In genomic region chr22:36846271-36846670, GRCh38 we compare ENCODE assay signal across 25 cellular contexts. TPM values are rescaled to one million over a fixed set of nuclear protein-coding genes. Genes with fewer than 3 reads are reported as not detected.
DNase-seq lines count a peak whose midpoint lies in the region; ATAC-seq, FAIRE-seq and TF ChIP-seq lines count a peak whose summit lies in the region.
"Had no signal": no experiment of that assay in that cellular context is flagged by ENCODE, and none has a peak within 500 bp of the region (broad histone marks: within the 10 kb centered on the region; RNA-seq: fewer than 3 reads in every experiment).

No MANE protein-coding gene starts in this region.

- TF ChIP-seq EP300 in K562 (IDR thresholded peaks at IDR 0.05; ENCODE audit: low read length): no peak

- no peaks in the 10 kb centered on the region for H3K79me1 ChIP-seq in neuronal stem cell (ENCODE audit: low read depth, low read length)

- no peak overlapping the region for H2AK5ac ChIP-seq in neuronal stem cell (ENCODE audit: low read depth, low read length)

- H3K9ac ChIP-seq in BLaER1 (no peak overlapping the region), K562 (ENCODE audit: insufficient read depth in 1 of 2, low read depth in 2 of 2, low read length in 2 of 2) (no peak overlapping the region), neuronal stem cell (ENCODE audit: low read depth, low read length, poor library complexity) (peak overlapping the region; percentile 9)

- H3K4me2 ChIP-seq in BLaER1 (peak overlapping the region; percentile 56), K562 (ENCODE audit: insufficient read depth, low read length) (no peak overlapping the region), neuronal stem cell (ENCODE audit: insufficient read depth, low read length, poor library complexity, severe bottlenecking) (no peak overlapping the region)
- H3K4me2 ChIP-seq: A549 had no signal

- no peak overlapping the region for H3K18ac ChIP-seq in neuronal stem cell (ENCODE audit: low read length)

- no peak for TF ChIP-seq CTCF in K562 (IDR thresholded peaks at IDR 0.05 in 2 of 3, conservative IDR thresholded peaks at IDR 0.05 in 1 of 3; ENCODE audit: insufficient read depth in 2 of 3, low read depth in 1 of 3, low read length in 3 of 3)

- H3K9me1 ChIP-seq in K562 (ENCODE audit: control insufficient read depth, insufficient read depth, low read length): no peaks in the 10 kb centered on the region

- TF ChIP-seq POLR2A in K562 (conservative IDR thresholded peaks at IDR 0.05): no peak

- no peak overlapping the region for H2BK120ac ChIP-seq in neuronal stem cell (ENCODE audit: low read depth, low read length)

- H3K4me1 ChIP-seq in BLaER1 (peaks cover 67% of the 10 kb centered on the region), K562 (replicated peaks in 1 of 2; ENCODE audit: control insufficient read depth in 2 of 2, insufficient read depth in 2 of 2, low read length in 2 of 2) (no peaks in the 10 kb centered on the region), neuronal stem cell (ENCODE audit: control insufficient read depth in 2 of 2, insufficient read depth in 1 of 2, low read depth in 1 of 2, low read length in 2 of 2) (peaks cover 0 to 1% of the 10 kb centered on the region in 2 donors)
- H3K4me1 ChIP-seq: A549, BE2C, Caco-2, HAP-1 had no signal

- BruUV-seq in K562 (replicated peaks; lab: Mats Ljungman, UMichigan): no TSS peak

- H3K9me3 ChIP-seq in BLaER1: no peaks in the 10 kb centered on the region
- no peaks in the 10 kb centered on the region for H3K9me3 ChIP-seq in K562 (replicated peaks; ENCODE audit: control insufficient read depth, insufficient read depth, low read depth, low read length)
- no peaks in the 10 kb centered on the region for H3K9me3 ChIP-seq in neuronal stem cell (replicated peaks in 1 of 2; ENCODE audit: control insufficient read depth in 2 of 2, insufficient read depth in 1 of 2, low read depth in 1 of 2, low read length in 2 of 2)
- H3K9me3 ChIP-seq: A549, BE2C, Caco-2, HAP-1 had no signal

- in situ Hi-C loops in K562 (cut with MboI): no loop called here

- H2BK12ac ChIP-seq in neuronal stem cell (ENCODE audit: low read length): no peak overlapping the region

- no peaks in the 10 kb centered on the region for H3K27me3 ChIP-seq in BLaER1
- peaks cover 0 to 34% of the 10 kb centered on the region in 2 experiments; a peak in 2 of 5 replicates for H3K27me3 ChIP-seq in K562 (ENCODE audit: control insufficient read depth in 2 of 2, insufficient read depth in 2 of 2, low read length in 2 of 2)
- peaks cover 0 to 29% (median 1%) of the 10 kb centered on the region in 3 experiments for H3K27me3 ChIP-seq in neuronal stem cell (ENCODE audit: control insufficient read depth in 3 of 3, insufficient read depth in 3 of 3, low read depth in 1 of 3, low read length in 3 of 3)

- no peak overlapping the region for H2BK5ac ChIP-seq in neuronal stem cell (ENCODE audit: low read length)

- peak; percentile 27 for DNase-seq in OCI-M1 (lab: John Stamatoyannopoulos, UW)
- DNase-seq in K562 (ENCODE audit: extremely low read depth in 1 of 4, low spot score in 3 of 4): peak in 2 of 4 experiments; percentile 16 to 22
- DNase-seq in neuronal stem cell (ENCODE audit: low spot score): no peak
- DNase-seq in NCI-H187 treated with DMSO at 0.1 percent for 48 hours (lab: John Stamatoyannopoulos, UW): no peak
- DNase-seq: 8988T; ACHN; AML-193; BE2C; Caco-2; CD4-positive, CD25-positive, alpha-beta regulatory T cell; CD8-positive, alpha-beta T cell; DMS153; DND-41; GOT3; HFFc6 had no signal

- CTCF ChIA-PET in K562 (lab: Yijun Ruan, JAX; ENCODE audit: low intra/inter-chr PET ratio): no interaction called here

- no peak overlapping the region for H4K91ac ChIP-seq in neuronal stem cell (ENCODE audit: low read depth, low read length, poor library complexity)

- FAIRE-seq in K562 (lab: Jason Lieb, UNC): no peak
- FAIRE-seq: A549, G401.6, GM12878, H54 had no signal

- ATAC-seq in K562 (peak; percentile 23; the same call in 2 of the 3 replicates), GM18520 (IDR thresholded peaks at IDR 0.05; ENCODE audit: unreplicated experiment) (no peak), HG02571 (IDR thresholded peaks at IDR 0.05; ENCODE audit: unreplicated experiment) (no peak), GM21529 (IDR thresholded peaks at IDR 0.05; ENCODE audit: unreplicated experiment) (no peak)
- ATAC-seq: A549; CD8-positive, alpha-beta T cell; GM12878 had no signal

- no peaks in the 10 kb centered on the region for H3K79me2 ChIP-seq in K562 (ENCODE audit: control insufficient read depth, insufficient read depth, low read length)

- no peak overlapping the region for H3K14ac ChIP-seq in neuronal stem cell (ENCODE audit: low read length)

- TF ChIP-seq RAD21 in K562 (CRISPR knock-in tag; conservative IDR thresholded peaks at IDR 0.05 in 1 of 2, IDR thresholded peaks at IDR 0.05 in 1 of 2): no peak

- intact Hi-C loops in K562 (cut with micrococcal nuclease): no loop called here

- H3K27ac ChIP-seq in BLaER1 (no peak overlapping the region), K562 (ENCODE audit: extremely low read depth, low read depth, low read length) (no peak overlapping the region), neuronal stem cell (replicated peaks; ENCODE audit: low read length) (no peak overlapping the region)
- H3K27ac ChIP-seq: A549, C4-2B had no signal

- H4K20me1 ChIP-seq in BLaER1 (no peaks in the 10 kb centered on the region), K562 (replicated peaks; ENCODE audit: control insufficient read depth, insufficient read depth, low read length) (no peaks in the 10 kb centered on the region)

- H3K4me3 ChIP-seq in BLaER1 (no peak overlapping the region), K562 (no peak overlapping the region), neuronal stem cell (ENCODE audit: low read length in 2 of 2) (no peak overlapping the region)
- H3K4me3 ChIP-seq: A549, GM12878, HAP-1 had no signal

- no peak overlapping the region for H3K23ac ChIP-seq in neuronal stem cell (ENCODE audit: low read depth, low read length, poor library complexity)

- no peak overlapping the region for H4K8ac ChIP-seq in neuronal stem cell (ENCODE audit: low read depth, low read length)

- POLR2A ChIA-PET in K562 (lab: Yijun Ruan, JAX): no interaction called here

- no peak overlapping the region for H3K4ac ChIP-seq in neuronal stem cell (ENCODE audit: low read length)

- WGBS in K562 (ENCODE audit: insufficient coverage, low coverage, missing lambda C conversion rate): 0% methylated on average over 4 of the region's 5 CpGs
- WGBS in neuronal stem cell (ENCODE audit: extremely low coverage in 2 of 2, insufficient read length in 2 of 2, insufficient replicate concordance in 1 of 2), 2 donors: no CpG with 5 or more reads among the region's 5 CpGs

- H2AFZ ChIP-seq in K562 (ENCODE audit: low read depth, low read length): no peak overlapping the region
- no peak overlapping the region for H2AFZ ChIP-seq in neuronal stem cell (ENCODE audit: low read length)

- no peak overlapping the region for H2BK15ac ChIP-seq in neuronal stem cell (ENCODE audit: low read length)

- no peaks in the 10 kb centered on the region for H3K36me3 ChIP-seq in BLaER1
- no peaks in the 10 kb centered on the region for H3K36me3 ChIP-seq in K562 (ENCODE audit: control insufficient read depth, insufficient read depth, low read length)
- H3K36me3 ChIP-seq in neuronal stem cell (replicated peaks in 1 of 2; ENCODE audit: control insufficient read depth in 2 of 2, insufficient read depth in 2 of 2, low read length in 2 of 2): no peaks in the 10 kb centered on the region
- H3K36me3 ChIP-seq: BE2C, HAP-1 had no signal

TF ChIP-seq in K562, 482 proteins besides CTCF, POLR2A, EP300 and RAD21 (continues in another document):
- TF ChIP-seq TSC22D4 (tag; IDR thresholded peaks at IDR 0.05) (no peak), TAL1 (IDR thresholded peaks at IDR 0.05) (peak; percentile 75)

RNA-seq across cellular contexts. Expression of gene NCF4, which starts 14.5 kb away (rescaled TPM):
- total RNA-seq in K562 (2011; cell fraction: chromatin; rRNA removed; ENCODE audit: low replicate concordance): 0.30 TPM in 1 of 2 replicates, not detected in the other
- 0.33 TPM in 1 of 2 replicates, not detected in the other for total RNA-seq in K562 (2011; cell fraction: nucleolus; rRNA removed)
- not detected in 2 replicates for total RNA-seq in K562 (2011; cell fraction: nucleoplasm; rRNA removed)
- total RNA-seq in K562 (2014; rRNA removed): 0.53 and 0.95 TPM in 2 replicates
- 0.13 and 0.33 TPM in 2 replicates for total RNA-seq in K562 (2014; rRNA removed; fragmentation: Illumina TruSeq; extraction: Trizol)
- total RNA-seq in K562 (2015; rRNA removed; fragmentation: Illumina TruSeq; extraction: Trizol): 0.58 and 0.79 TPM in 2 replicates
- total RNA-seq in K562 (2021): 0.18 and 0.56 TPM in 2 replicates
- 0.42 and 0.87 TPM in 2 replicates for polyA plus RNA-seq in K562 (2011; rRNA removed)
- 0.70 and 0.72 TPM in 2 replicates for polyA plus RNA-seq in K562 (2011; cell fraction: cytosol; rRNA removed)
- 2.4 and 3.4 TPM in 2 replicates for polyA plus RNA-seq in K562 (2011; cell fraction: nucleus; rRNA removed)
- polyA plus RNA-seq in K562 (2012): 0.42 and 2.9 TPM in 2 replicates
- 0.55 and 0.66 TPM in 2 replicates for polyA plus RNA-seq in K562 (2014; fragmentation: Illumina TruSeq; extraction: Trizol)
- polyA plus RNA-seq in K562 (2014; fragmentation: Nextera tagmentation; extraction: Ambion mirVana): under 1 TPM; 0.04 to 0.15 TPM
- 0.20 and 0.42 TPM in 2 replicates for polyA plus RNA-seq in K562 (2014; rRNA removed)
- 0.18 TPM in 2 replicates for polyA minus RNA-seq in K562 (2011; rRNA and poly(A)+ RNA removed)
- polyA minus RNA-seq in K562 (2011; cell fraction: cytosol; rRNA and poly(A)+ RNA removed): not detected in 2 replicates
- 0.22 TPM in 1 of 2 replicates, not detected in the other for polyA minus RNA-seq in K562 (2011; cell fraction: nucleus; rRNA and poly(A)+ RNA removed)
- not detected for polyA plus RNA-seq in neuronal stem cell (2013, experiment 1 of 2)
- polyA plus RNA-seq in neuronal stem cell (2013, experiment 2 of 2): not detected
- total RNA-seq: Caco-2, HFFc6 had no signal
- polyA plus RNA-seq: A549 had no signal

RNA-seq across cellular contexts. Expression of gene PVALB, which starts 29.4 kb away (rescaled TPM):
- total RNA-seq in K562 (2011; cell fraction: chromatin; rRNA removed; ENCODE audit: low replicate concordance): not detected in 2 replicates
- not detected in 2 replicates for total RNA-seq in K562 (2011; cell fraction: nucleolus; rRNA removed)
- not detected in 2 replicates for total RNA-seq in K562 (2011; cell fraction: nucleoplasm; rRNA removed)
- total RNA-seq in K562 (2014; rRNA removed) (not detected in 2 replicates), K562 (2014; rRNA removed; fragmentation: Illumina TruSeq; extraction: Trizol) (not detected in 2 replicates), K562 (2015; rRNA removed; fragmentation: Illumina TruSeq; extraction: Trizol) (not detected in 2 replicates), K562 (2021) (not detected in 2 replicates)
- polyA plus RNA-seq in K562 (2011; rRNA removed) (not detected in 2 replicates), K562 (2014; fragmentation: Illumina TruSeq; extraction: Trizol) (not detected in 2 replicates), K562 (2014; fragmentation: Nextera tagmentation; extraction: Ambion mirVana) (not detected), K562 (2014; rRNA removed) (not detected in 2 replicates)
- polyA plus RNA-seq in K562 (2011; cell fraction: cytosol; rRNA removed): not detected in 2 replicates
- not detected in 2 replicates for polyA plus RNA-seq in K562 (2011; cell fraction: nucleus; rRNA removed)
- polyA plus RNA-seq in K562 (2012): not detected in 2 replicates
- polyA minus RNA-seq in K562 (2011; rRNA and poly(A)+ RNA removed): not detected in 2 replicates
- not detected in 2 replicates for polyA minus RNA-seq in K562 (2011; cell fraction: cytosol; rRNA and poly(A)+ RNA removed)
- not detected in 2 replicates for polyA minus RNA-seq in K562 (2011; cell fraction: nucleus; rRNA and poly(A)+ RNA removed)
- 7.0 TPM for polyA plus RNA-seq in neuronal stem cell (2013, experiment 1 of 2)
- 5.6 TPM for polyA plus RNA-seq in neuronal stem cell (2013, experiment 2 of 2)
- total RNA-seq: Caco-2; CD4-positive, CD25-positive, alpha-beta regulatory T cell; CD8-positive, alpha-beta T cell; GM12878; HFFc6 had no signal
- polyA plus RNA-seq: A549; CD4-positive, CD25-positive, alpha-beta regulatory T cell; GM12878 had no signal
